1 cellular context compared by ENCODE assay signal in the genomic region with DNA sequence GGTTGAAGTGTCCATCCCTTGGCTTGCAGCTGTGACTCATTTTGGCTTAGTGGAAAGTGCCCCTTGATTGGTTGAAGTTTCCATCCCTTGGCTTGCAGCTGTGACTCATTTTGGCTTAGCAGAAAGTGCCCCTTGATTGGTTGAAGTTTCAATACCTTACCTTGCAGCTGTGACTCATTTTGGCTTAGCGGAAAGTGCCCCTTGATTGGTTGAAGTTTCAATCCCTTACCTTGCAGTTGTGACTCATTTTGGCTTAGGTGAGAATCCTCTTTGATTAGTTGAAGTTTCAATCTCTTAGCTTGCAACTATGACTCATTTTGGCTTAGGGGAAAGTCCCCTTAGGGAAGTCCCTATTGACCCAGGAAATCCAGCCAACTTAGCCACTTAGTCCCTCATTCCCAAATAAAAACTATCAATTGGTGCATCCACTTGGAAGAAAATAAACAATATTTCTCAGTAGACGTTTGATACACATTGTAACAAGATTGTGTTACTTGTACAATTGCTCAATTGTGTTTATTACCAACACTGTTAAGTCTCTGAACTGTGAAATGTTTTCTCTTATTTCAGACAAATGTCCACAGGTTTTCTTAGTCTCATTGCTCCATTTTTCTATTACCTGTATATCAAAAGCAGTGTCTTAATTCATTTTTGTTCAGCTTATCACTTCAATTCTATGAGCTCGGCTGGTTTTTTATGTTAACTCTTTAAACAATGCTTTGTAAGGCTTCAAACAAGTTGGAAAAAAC.
TF ChIP-seq lines count a peak whose summit lies in the region.

No MANE protein-coding gene starts in this region.

TF ChIP-seq in HepG2, 621 proteins besides CTCF, POLR2A, EP300 and RAD21 (continued from another document):
- TF ChIP-seq CREB3 (CRISPR knock-in tag; IDR thresholded peaks at IDR 0.05): no peak
- no peak for TF ChIP-seq TEAD2 (CRISPR knock-in tag; IDR thresholded peaks at IDR 0.05)
- TF ChIP-seq ZNF781 (CRISPR knock-in tag; IDR thresholded peaks at IDR 0.05; ENCODE audit: borderline replicate concordance, not compliant biosample characterization): no peak
- TF ChIP-seq MED13 (CRISPR knock-in tag; IDR thresholded peaks at IDR 0.05): no peak
- no peak for TF ChIP-seq MXD1 (CRISPR knock-in tag; IDR thresholded peaks at IDR 0.05)
- no peak for TF ChIP-seq MED1 (CRISPR knock-in tag; IDR thresholded peaks at IDR 0.05)
- TF ChIP-seq SP5 (CRISPR knock-in tag; IDR thresholded peaks at IDR 0.05; ENCODE audit: borderline replicate concordance, low read depth): no peak
